1 cellular context compared by ENCODE assay signal in the genomic region with DNA sequence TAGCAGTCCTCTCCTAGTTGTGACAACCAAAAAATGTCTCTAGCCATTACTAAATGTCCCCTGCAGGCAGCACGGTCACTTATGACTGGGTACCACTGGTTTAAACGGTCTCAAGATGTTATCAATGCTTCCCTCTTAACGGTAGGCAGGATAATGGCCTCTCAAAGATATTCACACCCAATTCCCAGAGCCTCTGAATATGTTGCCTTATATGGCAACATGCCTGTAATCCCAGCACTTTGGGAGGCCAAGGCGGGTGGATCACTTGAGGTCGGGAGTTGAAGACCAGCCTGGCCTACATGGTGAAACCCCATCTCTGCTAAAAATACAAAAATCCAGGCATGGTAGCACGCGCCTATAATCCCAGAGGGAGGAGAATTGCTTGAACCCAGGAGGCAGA.
A peak's percentile ranks its signal among the peaks of the same experiment; 100 is the strongest.
TF ChIP-seq lines count a peak whose summit lies in the region.

No MANE protein-coding gene starts in this region.

TF ChIP-seq in H1, 55 proteins besides CTCF, POLR2A, EP300 and RAD21:
- TF ChIP-seq SRF (IDR thresholded peaks at IDR 0.05; ENCODE audit: low read depth, low read length) (peak; percentile 85), POLR2AphosphoS5 (IDR thresholded peaks at IDR 0.05; ENCODE audit: low read depth, low read length) (no peak), SIRT6 (IDR thresholded peaks at IDR 0.05; ENCODE audit: low read length) (no peak), CHD1 (IDR thresholded peaks at IDR 0.05; ENCODE audit: low read depth, low read length) (no peak), GABPA (IDR thresholded peaks at IDR 0.05; ENCODE audit: borderline replicate concordance, insufficient read depth, low read length) (no peak), JUND (IDR thresholded peaks at IDR 0.05; ENCODE audit: low read length) (no peak)
